ENCODE assay signal across 19 cellular contexts in genomic region chr12:64457923-64458322, GRCh38. TPM values are rescaled to one million over a fixed set of nuclear protein-coding genes. Genes with fewer than 3 reads are reported as not detected.
A peak's percentile ranks its signal among the peaks of the same experiment; 100 is the strongest.
DNase-seq lines count a peak whose midpoint lies in the region; ATAC-seq and TF ChIP-seq lines count a peak whose summit lies in the region.
"Had no signal": no experiment of that assay in that cellular context is flagged by ENCODE, and none has a peak within 500 bp of the region (broad histone marks: within the 10 kb centered on the region; RNA-seq: fewer than 3 reads in every experiment).

No MANE protein-coding gene starts in this region.

- CTCF ChIA-PET in activated naive CD4-positive, alpha-beta T cell treated with anti-CD3 and anti-CD28 coated beads, Interleukin-2, amount 10 ng/mL, durations not matched to agents 7 days and 5 days (lab: Charles Lee): interaction anchor here (0.9 kb wide), 1 partner anchor 240 kb away, joined by 4 read pairs; no protein-coding TSS in a partner anchor
- CTCF ChIA-PET in activated CD4-positive, alpha-beta memory T cell treated with anti-CD3 and anti-CD28 coated beads for 36 hours (lab: Charles Lee): no interaction called here

- no peak overlapping the region for H3K4me3 Mint-ChIP-seq in activated naive CD4-positive, alpha-beta T cell treated with anti-CD3 and anti-CD28 coated beads, Interleukin-2, amount 10 ng/mL, durations not matched to agents 7 days and 5 days
- no peak overlapping the region for H3K4me3 Mint-ChIP-seq in activated CD4-positive, alpha-beta memory T cell treated with anti-CD3 and anti-CD28 coated beads for 36 hours
- H3K4me3 Mint-ChIP-seq: activated CD4-positive, alpha-beta T cell treated with anti-CD3 and anti-CD28 coated beads, Interleukin-2, amount 10 ng/mL, durations not matched to agents 7 days and 5 days; activated T-cell treated with anti-CD3 and anti-CD28 coated beads, Interleukin-2, amount 50 U/mL, for 24 hours; neural crest cell had no signal

- TF ChIP-seq CTCF in left lung (IDR thresholded peaks at IDR 0.05): no peak

- ATAC-seq in left lung (no peak), GM18861 (IDR thresholded peaks at IDR 0.05; ENCODE audit: unreplicated experiment) (no peak), GM18873 (IDR thresholded peaks at IDR 0.05; ENCODE audit: low FRiP score, unreplicated experiment) (no peak)

- no peak overlapping the region for H3K4me3 ChIP-seq in left lung
- H3K4me3 ChIP-seq: SK-N-MC, uterus had no signal

- intact Hi-C loops in activated CD4-positive, alpha-beta memory T cell treated with anti-CD3 and anti-CD28 coated beads for 36 hours (cut with micrococcal nuclease): loop anchor here (1.0 to 5.0 kb wide), 2 partner anchors 54 to 224 kb away; partner anchors contain the start of gene XPOT
- intact Hi-C loops in left lung (cut with DNase I): no loop called here

- no peaks in the 10 kb centered on the region for H3K9me3 Mint-ChIP-seq in activated naive CD4-positive, alpha-beta T cell treated with anti-CD3 and anti-CD28 coated beads, Interleukin-2, amount 10 ng/mL, durations not matched to agents 7 days and 5 days
- H3K9me3 Mint-ChIP-seq in activated CD4-positive, alpha-beta memory T cell treated with anti-CD3 and anti-CD28 coated beads for 36 hours: no peaks in the 10 kb centered on the region
- H3K9me3 Mint-ChIP-seq: activated CD4-positive, alpha-beta T cell treated with anti-CD3 and anti-CD28 coated beads, Interleukin-2, amount 10 ng/mL, durations not matched to agents 7 days and 5 days; activated T-cell treated with anti-CD3 and anti-CD28 coated beads, Interleukin-2, amount 50 U/mL, for 24 hours; neural crest cell had no signal

- no peaks in the 10 kb centered on the region for H3K9me3 ChIP-seq in left lung
- H3K9me3 ChIP-seq: uterus had no signal

- DNase-seq in activated naive CD4-positive, alpha-beta T cell treated with anti-CD3 and anti-CD28 coated beads, Interleukin-2, amount 10 ng/mL, durations not matched to agents 7 days and 5 days: no peak
- no peak for DNase-seq in activated naive CD4-positive, alpha-beta T cell treated with anti-CD3 and anti-CD28 coated beads, Interleukin-2, amount 50 U/mL, for 16 hours
- DNase-seq in activated CD4-positive, alpha-beta memory T cell treated with anti-CD3 and anti-CD28 coated beads for 36 hours: no peak
- DNase-seq in left lung (no peak), HCEC 1CT (no peak), cerebellar nuclear complex (lab: John Stamatoyannopoulos, UW) (no peak)
- DNase-seq: activated CD4-positive, alpha-beta T cell treated with anti-CD3 and anti-CD28 coated beads, Interleukin-2, amount 10 ng/mL, durations not matched to agents 7 days and 5 days; activated T-cell treated with anti-CD3 and anti-CD28 coated beads, Interleukin-2, amount 50 U/mL, for 24 hours; KBM-7; NCI-H2029; NCI-H446; NK-92 treated with Interleukin-12 subunit alpha and Interleukin-12 subunit beta, amount 100 ng/mL, for 24 hours; small intestine; stimulated activated CD4-positive, alpha-beta T cell treated with anti-CD3 and anti-CD28 coated beads, Interleukin-4, amount 100 ng/mL, for 24 hours; uterus had no signal

- H3K36me3 Mint-ChIP-seq in activated naive CD4-positive, alpha-beta T cell treated with anti-CD3 and anti-CD28 coated beads, Interleukin-2, amount 10 ng/mL, durations not matched to agents 7 days and 5 days: peaks cover 33% of the 10 kb centered on the region
- H3K36me3 Mint-ChIP-seq in activated CD4-positive, alpha-beta memory T cell treated with anti-CD3 and anti-CD28 coated beads for 36 hours: peaks cover 19% of the 10 kb centered on the region

- peak overlapping the region; percentile 21 to 49 for H3K27ac ChIP-seq in left lung
- H3K27ac ChIP-seq: SK-N-MC had no signal

- H3K36me3 ChIP-seq in left lung: peaks cover 0 to 29% of the 10 kb centered on the region in 2 donors
- H3K36me3 ChIP-seq: uterus had no signal

- POLR2A ChIA-PET in activated CD4-positive, alpha-beta memory T cell treated with anti-CD3 and anti-CD28 coated beads for 36 hours (lab: Charles Lee): interaction anchor here (1.5 kb wide), 1 partner anchor 54 kb away, joined by 4 read pairs; the partner anchor contains the start of gene XPOT

- H3K27ac Mint-ChIP-seq in activated naive CD4-positive, alpha-beta T cell treated with anti-CD3 and anti-CD28 coated beads, Interleukin-2, amount 10 ng/mL, durations not matched to agents 7 days and 5 days: peak overlapping the region; percentile 60
- H3K27ac Mint-ChIP-seq in activated CD4-positive, alpha-beta memory T cell treated with anti-CD3 and anti-CD28 coated beads for 36 hours: peak overlapping the region; percentile 63

- H3K4me1 Mint-ChIP-seq in activated naive CD4-positive, alpha-beta T cell treated with anti-CD3 and anti-CD28 coated beads, Interleukin-2, amount 10 ng/mL, durations not matched to agents 7 days and 5 days: peaks cover 55% of the 10 kb centered on the region
- H3K4me1 Mint-ChIP-seq in activated CD4-positive, alpha-beta memory T cell treated with anti-CD3 and anti-CD28 coated beads for 36 hours (ENCODE audit: low read depth): peaks cover 54% of the 10 kb centered on the region

- peaks cover 6 to 61% of the 10 kb centered on the region in 2 donors for H3K4me1 ChIP-seq in left lung

- H3K27me3 ChIP-seq in left lung: no peaks in the 10 kb centered on the region
- H3K27me3 ChIP-seq: uterus had no signal

- H3K27me3 Mint-ChIP-seq in activated naive CD4-positive, alpha-beta T cell treated with anti-CD3 and anti-CD28 coated beads, Interleukin-2, amount 10 ng/mL, durations not matched to agents 7 days and 5 days: no peaks in the 10 kb centered on the region
- H3K27me3 Mint-ChIP-seq in activated CD4-positive, alpha-beta memory T cell treated with anti-CD3 and anti-CD28 coated beads for 36 hours: no peaks in the 10 kb centered on the region
- H3K27me3 Mint-ChIP-seq: activated CD4-positive, alpha-beta T cell treated with anti-CD3 and anti-CD28 coated beads, Interleukin-2, amount 10 ng/mL, durations not matched to agents 7 days and 5 days; activated T-cell treated with anti-CD3 and anti-CD28 coated beads, Interleukin-2, amount 50 U/mL, for 24 hours had no signal

RNA-seq across cellular contexts. Expression of gene TBK1, which starts 6.0 kb away (rescaled TPM):
- 10 to 100 TPM; 21.7 to 23.4 TPM for total RNA-seq in activated CD4-positive, alpha-beta memory T cell treated with anti-CD3 and anti-CD28 coated beads for 36 hours
- 10 to 100 TPM; 17.8 to 28.4 TPM for total RNA-seq in left lung

RNA-seq across cellular contexts. Expression of gene XPOT, which starts 53.7 kb away (rescaled TPM):
- 100 to 1,000 TPM; 145 to 153 TPM for total RNA-seq in activated CD4-positive, alpha-beta memory T cell treated with anti-CD3 and anti-CD28 coated beads for 36 hours
- total RNA-seq in left lung: 10 to 100 TPM; 56.9 to 98.2 TPM
